In genomic region chr15:56821721-56822425, GRCh38 we compare ENCODE assay signal across 8 cellular contexts.
DNase-seq lines count a peak whose midpoint lies in the region; ATAC-seq and TF ChIP-seq lines count a peak whose summit lies in the region.

No MANE protein-coding gene starts in this region.

- peaks cover 0 to 17% (median 0%) of the 10 kb centered on the region in 3 donors for H3K4me1 ChIP-seq in esophagus squamous epithelium

- WGBS in esophagus squamous epithelium, 2 donors = 9 to 20% methylated on average over 3 of the region's 3 CpGs

- peak; percentile 74 for ATAC-seq in Right ventricle myocardium inferior
- ATAC-seq in HG02973 (IDR thresholded peaks at IDR 0.05; ENCODE audit: unreplicated experiment) = peak; percentile 65
- ATAC-seq in natural killer cell treated with Interleukin-12 subunit alpha and Interleukin-12 subunit beta and Interleukin-15 and Interleukin-18, amount 100 ng/mL, for 72 hours = peak; percentile 70

- no peaks in the 10 kb centered on the region for H3K4me1 Mint-ChIP-seq in natural killer cell treated with Interleukin-12 subunit alpha and Interleukin-12 subunit beta and Interleukin-15 and Interleukin-18, amount 100 ng/mL, for 72 hours (ENCODE audit: low read depth in 2 of 2)
- peaks cover 14% of the 10 kb centered on the region for H3K4me1 Mint-ChIP-seq in type B pancreatic cell (ENCODE audit: unreplicated experiment)

- no peak overlapping the region for H3K27ac ChIP-seq in esophagus squamous epithelium

- no peaks in the 10 kb centered on the region for H3K36me3 Mint-ChIP-seq in natural killer cell treated with Interleukin-12 subunit alpha and Interleukin-12 subunit beta and Interleukin-15 and Interleukin-18, amount 100 ng/mL, for 72 hours
- no peaks in the 10 kb centered on the region for H3K36me3 Mint-ChIP-seq in type B pancreatic cell

- H3K9me3 ChIP-seq in esophagus squamous epithelium = no peaks in the 10 kb centered on the region

- intact Hi-C loops in Right ventricle myocardium inferior (cut with DNase I) (loop anchor here (2.0 to 5.0 kb wide), 5 partner anchors 47 to 485 kb away; partner anchors contain the start of gene TCF12), cardiac septum (cut with DNase I) (loop anchor here (5.0 to 10.0 kb wide), 3 partner anchors 45 to 485 kb away; no protein-coding TSS in a partner anchor), esophagus squamous epithelium (cut with DNase I) (loop anchor here (10.0 kb wide), 1 partner anchor 483 kb away; no protein-coding TSS in a partner anchor)

- peak in 5 of 6 experiments; percentile 47 to 75 (median 55) for TF ChIP-seq CTCF in esophagus squamous epithelium (IDR thresholded peaks at IDR 0.05)
- TF ChIP-seq CTCF in type B pancreatic cell (conservative IDR thresholded peaks at IDR 0.05) = peak; percentile 76

- H3K36me3 ChIP-seq in esophagus squamous epithelium = no peaks in the 10 kb centered on the region

- DNase-seq in Right ventricle myocardium inferior (ENCODE audit: missing footprints) = no peak
- no peak for DNase-seq in cardiac septum (ENCODE audit: low spot score)
- DNase-seq in NCI-H69 (lab: John Stamatoyannopoulos, UW) = peak; percentile 62
- peak; percentile 54 for DNase-seq in activated CD8-positive, alpha-beta memory T cell treated with anti-CD3 and anti-CD28 coated beads, Interleukin-2, amount 50 U/mL, for 4 hours
- no peak for DNase-seq in esophagus squamous epithelium (lab: John Stamatoyannopoulos, UW)
- no peak for DNase-seq in natural killer cell treated with Interleukin-12 subunit alpha and Interleukin-12 subunit beta and Interleukin-15 and Interleukin-18, amount 100 ng/mL, for 72 hours (ENCODE audit: low spot score)
- no peak for DNase-seq in type B pancreatic cell (ENCODE audit: extremely low spot score, unreplicated experiment)

- peaks cover 0 to 3% of the 10 kb centered on the region in 2 donors for H3K27me3 Mint-ChIP-seq in natural killer cell treated with Interleukin-12 subunit alpha and Interleukin-12 subunit beta and Interleukin-15 and Interleukin-18, amount 100 ng/mL, for 72 hours
- no peaks in the 10 kb centered on the region for H3K27me3 Mint-ChIP-seq in type B pancreatic cell

- H3K4me3 Mint-ChIP-seq in natural killer cell treated with Interleukin-12 subunit alpha and Interleukin-12 subunit beta and Interleukin-15 and Interleukin-18, amount 100 ng/mL, for 72 hours = no peak overlapping the region
- H3K4me3 Mint-ChIP-seq in type B pancreatic cell = no peak overlapping the region

- no peak overlapping the region for H3K27ac Mint-ChIP-seq in natural killer cell treated with Interleukin-12 subunit alpha and Interleukin-12 subunit beta and Interleukin-15 and Interleukin-18, amount 100 ng/mL, for 72 hours
- no peak overlapping the region for H3K27ac Mint-ChIP-seq in type B pancreatic cell

- no peak for TF ChIP-seq POLR2A in esophagus squamous epithelium (IDR thresholded peaks at IDR 0.05)

- no peaks in the 10 kb centered on the region for H3K9me3 Mint-ChIP-seq in natural killer cell treated with Interleukin-12 subunit alpha and Interleukin-12 subunit beta and Interleukin-15 and Interleukin-18, amount 100 ng/mL, for 72 hours
- H3K9me3 Mint-ChIP-seq in type B pancreatic cell = no peaks in the 10 kb centered on the region

- H3K27me3 ChIP-seq in esophagus squamous epithelium = no peaks in the 10 kb centered on the region

- H3K4me3 ChIP-seq in esophagus squamous epithelium = no peak overlapping the region

Comparison
In these comparisons a context has a peak if more than half of its experiments do, and no peak if none do; other contexts are left out.
1. DNase-seq: peak in NCI-H69 (single experiment) and activated CD8-positive, alpha-beta memory T cell treated with anti-CD3 and anti-CD28 coated beads, Interleukin-2, amount 50 U/mL, for 4 hours (single experiment); none in Right ventricle myocardium inferior (single experiment), cardiac septum (single experiment), esophagus squamous epithelium (single experiment), natural killer cell treated with Interleukin-12 subunit alpha and Interleukin-12 subunit beta and Interleukin-15 and Interleukin-18, amount 100 ng/mL, for 72 hours (single experiment) and type B pancreatic cell (single experiment).
2. Peak in every context shown above with its lines, with median percentiles within 50 percentile points of each other: ATAC-seq.